8 cellular contexts compared by ENCODE assay signal in the genomic region with DNA sequence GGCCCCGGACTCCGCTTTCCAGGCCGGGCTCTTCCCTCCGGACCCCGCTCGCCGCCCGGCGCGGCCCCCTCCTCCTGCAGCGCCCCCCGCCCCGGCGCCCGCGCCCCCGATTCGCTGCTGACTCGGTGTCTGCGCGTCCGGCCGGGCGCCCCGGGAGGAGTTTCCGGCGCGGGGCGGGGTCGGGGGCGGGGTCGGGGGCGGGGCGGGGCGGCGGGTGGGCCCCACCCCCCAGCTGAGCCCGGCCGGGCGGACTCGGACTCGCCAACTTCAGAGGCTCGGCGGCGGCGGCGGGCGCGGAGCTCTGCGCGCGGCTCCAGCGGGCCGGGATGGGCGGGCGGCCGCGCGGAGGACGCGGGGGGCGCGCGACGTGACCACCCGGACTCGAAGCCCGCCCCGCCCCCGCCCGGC. TPM values are rescaled to one million over a fixed set of nuclear protein-coding genes. Genes with fewer than 3 reads are reported as not detected.
DNase-seq lines count a peak whose midpoint lies in the region; TF ChIP-seq lines count a peak whose summit lies in the region.

A gene with protein sequence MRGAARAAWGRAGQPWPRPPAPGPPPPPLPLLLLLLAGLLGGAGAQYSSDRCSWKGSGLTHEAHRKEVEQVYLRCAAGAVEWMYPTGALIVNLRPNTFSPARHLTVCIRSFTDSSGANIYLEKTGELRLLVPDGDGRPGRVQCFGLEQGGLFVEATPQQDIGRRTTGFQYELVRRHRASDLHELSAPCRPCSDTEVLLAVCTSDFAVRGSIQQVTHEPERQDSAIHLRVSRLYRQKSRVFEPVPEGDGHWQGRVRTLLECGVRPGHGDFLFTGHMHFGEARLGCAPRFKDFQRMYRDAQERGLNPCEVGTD (plus strand): TSS at position 270 of the 408 bp plus-strand sequence. CDS start 207 bp downstream, outside the sequence.

- DNase-seq in COR-L47 (lab: John Stamatoyannopoulos, UW), result peak; percentile 18
- peak; percentile 46 for DNase-seq in GOT3 (lab: John Stamatoyannopoulos, UW)
- peak; percentile 33 for DNase-seq in NCI-H345 treated with DMSO at 0.1 percent for 48 hours (lab: John Stamatoyannopoulos, UW; ENCODE audit: unreplicated experiment)
- DNase-seq in activated T-cell treated with anti-CD3 and anti-CD28 coated beads, Interleukin-2, amount 50 U/mL, for 1 hour, result peak; percentile 70
- DNase-seq in esophagus muscularis mucosa (ENCODE audit: extremely low spot score), result no peak
- peak; percentile 47 to 53 for DNase-seq in stimulated activated CD8-positive, alpha-beta memory T cell treated with anti-CD3 and anti-CD28 coated beads, Interleukin-7, amount 100 ng/mL, for 48 hours (ENCODE audit: extremely low read depth in 1 of 2, low read depth in 1 of 2)
- no peak for DNase-seq in KG1 (lab: John Stamatoyannopoulos, UW)

- TF ChIP-seq POLR2A in esophagus muscularis mucosa (IDR thresholded peaks at IDR 0.05; ENCODE audit: low read depth), result no peak

- WGBS in esophagus muscularis mucosa, result no CpG with 5 or more reads among the region's 70 CpGs

- peaks cover 0 to 2% (median under 1%) of the 10 kb centered on the region in 4 donors for H3K36me3 ChIP-seq in esophagus muscularis mucosa
- H3K36me3 ChIP-seq in mucosa of stomach (ENCODE audit: control insufficient read depth, insufficient read depth, low read length), result no peaks in the 10 kb centered on the region

- H3K27me3 ChIP-seq in esophagus muscularis mucosa (peaks cover 0 to 7% (median 0%) of the 10 kb centered on the region in 4 donors), mucosa of stomach (ENCODE audit: control insufficient read depth, insufficient read depth, low read length) (peaks cover 19% of the 10 kb centered on the region)

- no peak for TF ChIP-seq EP300 in esophagus muscularis mucosa (IDR thresholded peaks at IDR 0.05)

- intact Hi-C loops in esophagus muscularis mucosa (cut with DNase I), result loop anchor here (2.0 kb wide), 1 partner anchor 27 kb away; no protein-coding TSS in a partner anchor

- H3K4me3 ChIP-seq in esophagus muscularis mucosa (peak within 1 kb of the TSS; percentile 77 to 93 (median 87)), mucosa of stomach (ENCODE audit: low read length) (no peak within 1 kb of the TSS)

- H3K4me1 ChIP-seq in esophagus muscularis mucosa, result peaks cover 40 to 55% (median 51%) of the 10 kb centered on the region in 4 donors
- H3K4me1 ChIP-seq in mucosa of stomach (ENCODE audit: control insufficient read depth, insufficient read depth, low read length), result peaks cover 41% of the 10 kb centered on the region

- no peak for TF ChIP-seq CTCF in esophagus muscularis mucosa (IDR thresholded peaks at IDR 0.05)

- peak within 1 kb of the TSS; percentile 53 for H3K9ac ChIP-seq in mucosa of stomach (ENCODE audit: low read length)

- H3K9me3 ChIP-seq in esophagus muscularis mucosa (no peaks in the 10 kb centered on the region), mucosa of stomach (ENCODE audit: control insufficient read depth, low read length) (no peaks in the 10 kb centered on the region)

- peak within 1 kb of the TSS; percentile 87 to 94 (median 92) for H3K27ac ChIP-seq in esophagus muscularis mucosa (replicated peaks in 1 of 4)

RNA-seq across cellular contexts. Expression of the gene that starts here (rescaled TPM):
- total RNA-seq in esophagus muscularis mucosa, result 100 to 1,000 TPM in 1 of 4 donors, 10 to 100 TPM in 3; 36.5 to 124 (median 61.5) TPM

Comparison
In these comparisons a context has a peak if more than half of its experiments do, and no peak if none do; other contexts are left out.
1. DNase-seq: peak in COR-L47 (single experiment), GOT3 (single experiment), NCI-H345 treated with DMSO at 0.1 percent for 48 hours (single experiment), activated T-cell treated with anti-CD3 and anti-CD28 coated beads, Interleukin-2, amount 50 U/mL, for 1 hour (single experiment) and stimulated activated CD8-positive, alpha-beta memory T cell treated with anti-CD3 and anti-CD28 coated beads, Interleukin-7, amount 100 ng/mL, for 48 hours (2 of 2); none in esophagus muscularis mucosa (single experiment) and KG1 (single experiment).